Comparison of ENCODE assay signal across 23 cellular contexts in the genomic region with DNA sequence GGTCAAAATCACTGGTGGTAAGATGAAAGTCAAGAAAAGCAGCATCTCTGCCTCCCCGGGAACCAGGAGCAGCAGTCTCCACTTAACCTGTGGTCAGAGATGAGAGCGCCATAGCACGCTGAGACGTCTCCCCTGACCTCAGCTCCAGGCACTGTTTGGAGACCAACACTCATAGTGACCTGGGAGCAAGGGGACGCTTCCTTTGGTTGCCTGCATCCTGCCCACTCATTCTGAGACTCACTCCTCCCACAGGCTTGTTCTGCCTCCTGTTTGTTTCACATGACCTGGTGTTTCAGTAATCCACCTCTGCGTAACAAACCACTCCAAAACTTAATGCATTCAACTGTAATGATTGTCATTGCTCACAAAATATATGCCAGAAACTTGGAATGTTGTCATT.
DNase-seq lines count a peak whose midpoint lies in the region; ATAC-seq and FAIRE-seq lines count a peak whose summit lies in the region.
"Had no signal": no experiment of that assay in that cellular context is flagged by ENCODE, and none has a peak within 500 bp of the region (broad histone marks: within the 10 kb centered on the region; RNA-seq: fewer than 3 reads in every experiment).

No MANE protein-coding gene starts in this region.

- peak; percentile 60 to 68 for ATAC-seq in activated naive CD4-positive, alpha-beta T cell treated with anti-CD3 and anti-CD28 coated beads, Interleukin-2, amount 50 U/mL, for 72 hours
- ATAC-seq in HG03432 (IDR thresholded peaks at IDR 0.05; ENCODE audit: unreplicated experiment) = peak; percentile 36
- ATAC-seq in stimulated activated effector memory CD8-positive, alpha-beta T cell treated with anti-CD3 and anti-CD28 coated beads, Interleukin-12 subunit alpha, Interleukin-12 subunit beta, amount 100 ng/mL, for 72 hours = peak; percentile 63
- ATAC-seq: CD8-positive, alpha-beta T cell; heart right ventricle; naive thymus-derived CD4-positive, alpha-beta T cell; right lobe of liver; T-cell had no signal

- no peak overlapping the region for H3K4me3 ChIP-seq in CD4-positive, alpha-beta memory T cell (ENCODE audit: low read length in 2 of 2)
- H3K4me3 ChIP-seq: heart right ventricle, Peyer's patch, right lobe of liver, SJCRH30, suprapubic skin had no signal

- POLR2A ChIA-PET in CD4-positive, alpha-beta memory T cell (lab: Charles Lee; ENCODE audit: partially characterized antibody) = no interaction called here

- FAIRE-seq in GM19239 (lab: Jason Lieb, UNC) = peak; percentile 78
- FAIRE-seq: urothelium cell line had no signal

- no peaks in the 10 kb centered on the region for H3K27me3 Mint-ChIP-seq in CD4-positive, alpha-beta memory T cell

- no peak overlapping the region for H3K27ac Mint-ChIP-seq in activated naive CD4-positive, alpha-beta T cell treated with anti-CD3 and anti-CD28 coated beads, Interleukin-2, amount 50 U/mL, for 72 hours
- no peak overlapping the region for H3K27ac Mint-ChIP-seq in stimulated activated effector memory CD8-positive, alpha-beta T cell treated with anti-CD3 and anti-CD28 coated beads, Interleukin-12 subunit alpha, Interleukin-12 subunit beta, amount 100 ng/mL, for 72 hours
- no peak overlapping the region for H3K27ac Mint-ChIP-seq in CD4-positive, alpha-beta memory T cell
- H3K27ac Mint-ChIP-seq: activated CD4-positive, alpha-beta T cell treated with anti-CD3 and anti-CD28 coated beads, Interleukin-2, amount 10 ng/mL, durations not matched to agents 7 days and 5 days; activated naive CD8-positive, alpha-beta T cell treated with anti-CD3 and anti-CD28 coated beads, Interleukin-2, amount 10 ng/mL, durations not matched to agents 7 days and 5 days; CD8-positive, alpha-beta T cell; T-cell had no signal

- intact Hi-C loops in CD4-positive, alpha-beta memory T cell (cut with micrococcal nuclease) = no loop called here

- no peaks in the 10 kb centered on the region for H3K27me3 ChIP-seq in CD4-positive, alpha-beta memory T cell (ENCODE audit: insufficient read depth, low read length)
- H3K27me3 ChIP-seq: Peyer's patch, right lobe of liver, SJCRH30 had no signal

- H3K9me3 Mint-ChIP-seq in activated naive CD4-positive, alpha-beta T cell treated with anti-CD3 and anti-CD28 coated beads, Interleukin-2, amount 50 U/mL, for 72 hours = no peaks in the 10 kb centered on the region
- H3K9me3 Mint-ChIP-seq in stimulated activated effector memory CD8-positive, alpha-beta T cell treated with anti-CD3 and anti-CD28 coated beads, Interleukin-12 subunit alpha, Interleukin-12 subunit beta, amount 100 ng/mL, for 72 hours = no peaks in the 10 kb centered on the region
- H3K9me3 Mint-ChIP-seq in CD4-positive, alpha-beta memory T cell = no peaks in the 10 kb centered on the region
- H3K9me3 Mint-ChIP-seq: activated CD4-positive, alpha-beta T cell treated with anti-CD3 and anti-CD28 coated beads, Interleukin-2, amount 10 ng/mL, durations not matched to agents 7 days and 5 days; activated naive CD8-positive, alpha-beta T cell treated with anti-CD3 and anti-CD28 coated beads, Interleukin-2, amount 10 ng/mL, durations not matched to agents 7 days and 5 days; CD8-positive, alpha-beta T cell; naive thymus-derived CD4-positive, alpha-beta T cell; T-cell had no signal

- H3K4me1 Mint-ChIP-seq in stimulated activated effector memory CD8-positive, alpha-beta T cell treated with anti-CD3 and anti-CD28 coated beads, Interleukin-12 subunit alpha, Interleukin-12 subunit beta, amount 100 ng/mL, for 72 hours = peaks cover 41% of the 10 kb centered on the region
- H3K4me1 Mint-ChIP-seq in CD4-positive, alpha-beta memory T cell = peaks cover 0 to 6% (median under 1%) of the 10 kb centered on the region in 4 donors

- H3K36me3 Mint-ChIP-seq in activated naive CD4-positive, alpha-beta T cell treated with anti-CD3 and anti-CD28 coated beads, Interleukin-2, amount 50 U/mL, for 72 hours = no peaks in the 10 kb centered on the region
- peaks cover 4% of the 10 kb centered on the region for H3K36me3 Mint-ChIP-seq in stimulated activated effector memory CD8-positive, alpha-beta T cell treated with anti-CD3 and anti-CD28 coated beads, Interleukin-12 subunit alpha, Interleukin-12 subunit beta, amount 100 ng/mL, for 72 hours
- H3K36me3 Mint-ChIP-seq in CD4-positive, alpha-beta memory T cell = no peaks in the 10 kb centered on the region
- H3K36me3 Mint-ChIP-seq: activated naive CD8-positive, alpha-beta T cell treated with anti-CD3 and anti-CD28 coated beads, Interleukin-2, amount 10 ng/mL, durations not matched to agents 7 days and 5 days; CD8-positive, alpha-beta T cell; naive thymus-derived CD4-positive, alpha-beta T cell; T-cell had no signal

- H3K4me1 ChIP-seq in CD4-positive, alpha-beta memory T cell (ENCODE audit: insufficient read depth, low read length) = no peaks in the 10 kb centered on the region
- H3K4me1 ChIP-seq: Peyer's patch, right lobe of liver, suprapubic skin had no signal

- H3K9me3 ChIP-seq in CD4-positive, alpha-beta memory T cell (ENCODE audit: control insufficient read depth in 1 of 2, low read length in 2 of 2) = no peaks in the 10 kb centered on the region
- H3K9me3 ChIP-seq: heart right ventricle, Peyer's patch, right lobe of liver, SJCRH30, suprapubic skin had no signal

- no peaks in the 10 kb centered on the region for H3K36me3 ChIP-seq in CD4-positive, alpha-beta memory T cell (ENCODE audit: insufficient read depth, low read length)
- H3K36me3 ChIP-seq: heart right ventricle, Peyer's patch, right lobe of liver, SJCRH30, suprapubic skin had no signal

- H3K4me3 Mint-ChIP-seq in stimulated activated effector memory CD8-positive, alpha-beta T cell treated with anti-CD3 and anti-CD28 coated beads, Interleukin-12 subunit alpha, Interleukin-12 subunit beta, amount 100 ng/mL, for 72 hours = no peak overlapping the region
- H3K4me3 Mint-ChIP-seq in CD4-positive, alpha-beta memory T cell = no peak overlapping the region
- H3K4me3 Mint-ChIP-seq: activated CD4-positive, alpha-beta T cell treated with anti-CD3 and anti-CD28 coated beads, Interleukin-2, amount 10 ng/mL, durations not matched to agents 7 days and 5 days; activated naive CD8-positive, alpha-beta T cell treated with anti-CD3 and anti-CD28 coated beads, Interleukin-2, amount 10 ng/mL, durations not matched to agents 7 days and 5 days; CD8-positive, alpha-beta T cell; T-cell had no signal

- no peak for DNase-seq in activated naive CD4-positive, alpha-beta T cell treated with anti-CD3 and anti-CD28 coated beads, Interleukin-2, amount 50 U/mL, for 72 hours (ENCODE audit: low spot score in 2 of 2)
- DNase-seq in activated naive CD4-positive, alpha-beta T cell treated with Interleukin-2 at 50 U/mL for 16 hours = no peak
- DNase-seq in GM19239 (ENCODE audit: insufficient read length, low spot score) (no peak), NCI-H2227 (lab: John Stamatoyannopoulos, UW; ENCODE audit: unreplicated experiment) (no peak)
- DNase-seq in stimulated activated effector memory CD8-positive, alpha-beta T cell treated with anti-CD3 and anti-CD28 coated beads, Interleukin-12 subunit alpha, Interleukin-12 subunit beta, amount 100 ng/mL, for 72 hours (ENCODE audit: low spot score in 2 of 2) = peak in 1 of 2 donors; percentile 55
- DNase-seq in CD4-positive, alpha-beta memory T cell = no peak
- DNase-seq: activated CD4-positive, alpha-beta T cell treated with anti-CD3 and anti-CD28 coated beads, Interleukin-2, amount 10 ng/mL, durations not matched to agents 7 days and 5 days; activated naive CD8-positive, alpha-beta T cell treated with anti-CD3 and anti-CD28 coated beads, Interleukin-2, amount 10 ng/mL, durations not matched to agents 7 days and 5 days; activated T-cell treated with anti-CD3 and anti-CD28 coated beads, Interleukin-2, amount 50 U/mL, for 1 hour; CD8-positive, alpha-beta T cell; heart right ventricle; IMR-90; naive thymus-derived CD4-positive, alpha-beta T cell; NCI-H1417 treated with DMSO at 0.1 percent for 48 hours; NCI-H510A treated with DMSO at 0.1 percent for 48 hours; NK-92 treated with Interleukin-12 subunit alpha and Interleukin-12 subunit beta, amount 100 ng/mL, for 24 hours; Peyer's patch; right lobe of liver; SJCRH30; T-cell had no signal

- H3K27ac ChIP-seq in CD4-positive, alpha-beta memory T cell (ENCODE audit: low read depth, low read length) = no peak overlapping the region
- H3K27ac ChIP-seq: heart right ventricle, Peyer's patch, right lobe of liver, SJCRH30, suprapubic skin had no signal

- CTCF ChIA-PET in CD4-positive, alpha-beta memory T cell (lab: Charles Lee; ENCODE audit: partially characterized antibody) = no interaction called here
